Comparison of ENCODE assay signal across 9 cellular contexts in genomic region chr19:13986348-13986904, GRCh38. TPM values are rescaled to one million over a fixed set of nuclear protein-coding genes. Genes with fewer than 3 reads are reported as not detected.
DNase-seq lines count a peak whose midpoint lies in the region; ATAC-seq and TF ChIP-seq lines count a peak whose summit lies in the region.
"Had no signal": no experiment of that assay in that cellular context is flagged by ENCODE, and none has a peak within 500 bp of the region (broad histone marks: within the 10 kb centered on the region; RNA-seq: fewer than 3 reads in every experiment).

No MANE protein-coding gene starts in this region.

- peak overlapping the region in 1 of 2 donors; percentile 25 for H3K4me3 ChIP-seq in vagina

- CTCF ChIA-PET in activated naive CD4-positive, alpha-beta T cell treated with anti-CD3 and anti-CD28 coated beads, Interleukin-2, amount 10 ng/mL, durations not matched to agents 7 days and 5 days (lab: Charles Lee), result no interaction called here

- H3K27me3 ChIP-seq in vagina, result no peaks in the 10 kb centered on the region

- H3K27ac ChIP-seq in vagina, result peak overlapping the region; percentile 60

- H3K9me3 Mint-ChIP-seq in activated naive CD4-positive, alpha-beta T cell treated with anti-CD3 and anti-CD28 coated beads, Interleukin-2, amount 10 ng/mL, durations not matched to agents 7 days and 5 days, result no peaks in the 10 kb centered on the region

- no peaks in the 10 kb centered on the region for H3K9me3 ChIP-seq in vagina

- peak overlapping the region; percentile 60 for H3K4me3 Mint-ChIP-seq in activated naive CD4-positive, alpha-beta T cell treated with anti-CD3 and anti-CD28 coated beads, Interleukin-2, amount 10 ng/mL, durations not matched to agents 7 days and 5 days

- peak; percentile 76 to 80 for ATAC-seq in left cardiac atrium

- H3K4me1 ChIP-seq in vagina, result peaks cover 8% of the 10 kb centered on the region

- H3K27ac Mint-ChIP-seq in activated naive CD4-positive, alpha-beta T cell treated with anti-CD3 and anti-CD28 coated beads, Interleukin-2, amount 10 ng/mL, durations not matched to agents 7 days and 5 days, result peak overlapping the region; percentile 98

- peaks cover 31% of the 10 kb centered on the region for H3K36me3 Mint-ChIP-seq in activated naive CD4-positive, alpha-beta T cell treated with anti-CD3 and anti-CD28 coated beads, Interleukin-2, amount 10 ng/mL, durations not matched to agents 7 days and 5 days

- peak; percentile 93 for DNase-seq in CMK (ENCODE audit: low read depth)
- peak; percentile 99 for DNase-seq in GM20000 (ENCODE audit: low spot score)
- DNase-seq in HT1080 (ENCODE audit: low read depth), result peak; percentile 98
- DNase-seq in SK-N-DZ (ENCODE audit: low spot score), result peak; percentile 64
- DNase-seq in activated naive CD4-positive, alpha-beta T cell treated with anti-CD3 and anti-CD28 coated beads, Interleukin-2, amount 10 ng/mL, durations not matched to agents 7 days and 5 days, result peak; percentile 99
- DNase-seq in left cardiac atrium, result peak; percentile 93
- peak; percentile 48 for DNase-seq in pulmonary artery endothelial cell (ENCODE audit: low read depth, low spot score)
- DNase-seq in vagina (ENCODE audit: extremely low spot score in 2 of 2), result no peak

- peaks cover 0 to 15% of the 10 kb centered on the region in 2 donors for H3K36me3 ChIP-seq in vagina

- H3K27me3 Mint-ChIP-seq in activated naive CD4-positive, alpha-beta T cell treated with anti-CD3 and anti-CD28 coated beads, Interleukin-2, amount 10 ng/mL, durations not matched to agents 7 days and 5 days, result no peaks in the 10 kb centered on the region

- TF ChIP-seq CTCF in GM20000 (IDR thresholded peaks at IDR 0.05; ENCODE audit: extremely low read depth, missing control alignments) (no peak), vagina (IDR thresholded peaks at IDR 0.05) (no peak)

- no peak for TF ChIP-seq POLR2A in vagina (IDR thresholded peaks at IDR 0.05)

- intact Hi-C loops in left cardiac atrium (cut with DNase I) (no loop called here), vagina (cut with DNase I) (no loop called here)

- peaks cover 88% of the 10 kb centered on the region for H3K4me1 Mint-ChIP-seq in activated naive CD4-positive, alpha-beta T cell treated with anti-CD3 and anti-CD28 coated beads, Interleukin-2, amount 10 ng/mL, durations not matched to agents 7 days and 5 days

RNA-seq across cellular contexts. Expression of gene RFX1, which starts 19.7 kb away (rescaled TPM):
- total RNA-seq in HT1080 (2014; rRNA removed; shearing (Covaris generic)), result 3.1 and 3.8 TPM in 2 replicates
- polyA plus RNA-seq in HT1080 (2015; cell fraction: cytosol; rRNA removed), result 5.4 and 6.8 TPM in 2 replicates
- 14.3 and 15.7 TPM in 2 replicates for polyA plus RNA-seq in HT1080 (2015; cell fraction: nucleus; rRNA removed)
- 1.2 and 1.7 TPM in 2 replicates for polyA plus RNA-seq in SK-N-DZ (2014; cell fraction: cytosol; rRNA removed)
- polyA plus RNA-seq in SK-N-DZ (2014; cell fraction: nucleus; rRNA removed), result 2.5 and 5.6 TPM in 2 replicates
- 10 to 100 TPM; 11.0 to 12.3 TPM for total RNA-seq in left cardiac atrium
- total RNA-seq in pulmonary artery endothelial cell, result 1.7 and 2.4 TPM in 2 replicates
- 9.6 TPM for total RNA-seq in vagina

RNA-seq across cellular contexts. Expression of gene DCAF15, which starts 34.1 kb away (rescaled TPM):
- total RNA-seq in HT1080 (2014; rRNA removed; shearing (Covaris generic)), result 35.0 and 44.0 TPM in 2 replicates
- polyA plus RNA-seq in HT1080 (2015; cell fraction: cytosol; rRNA removed), result 20.5 and 22.4 TPM in 2 replicates
- polyA plus RNA-seq in HT1080 (2015; cell fraction: nucleus; rRNA removed), result 84.8 and 95.0 TPM in 2 replicates
- polyA plus RNA-seq in SK-N-DZ (2014; cell fraction: cytosol; rRNA removed), result 36.7 and 46.9 TPM in 2 replicates
- polyA plus RNA-seq in SK-N-DZ (2014; cell fraction: nucleus; rRNA removed), result 120 and 125 TPM in 2 replicates
- 10 to 100 TPM; 17.1 to 19.2 TPM for total RNA-seq in left cardiac atrium
- 10.5 and 15.2 TPM in 2 replicates for total RNA-seq in pulmonary artery endothelial cell
- total RNA-seq in vagina, result 20.6 TPM

RNA-seq across cellular contexts. Expression of gene RLN3, which starts 41.5 kb away (rescaled TPM):
- not detected in 2 replicates for total RNA-seq in HT1080 (2014; rRNA removed; shearing (Covaris generic))
- polyA plus RNA-seq in HT1080 (2015; cell fraction: cytosol; rRNA removed), result not detected in 2 replicates
- not detected in 2 replicates for polyA plus RNA-seq in HT1080 (2015; cell fraction: nucleus; rRNA removed)
- polyA plus RNA-seq in SK-N-DZ (2014; cell fraction: cytosol; rRNA removed), result not detected in 2 replicates
- polyA plus RNA-seq in SK-N-DZ (2014; cell fraction: nucleus; rRNA removed), result not detected in 2 replicates
- total RNA-seq in left cardiac atrium, result not detected
- total RNA-seq in pulmonary artery endothelial cell, result not detected in 2 replicates
- not detected for total RNA-seq in vagina
- total RNA-seq: NCI-H460 had no signal

RNA-seq across cellular contexts. Expression of gene IL27RA, which starts 45.1 kb away (rescaled TPM):
- total RNA-seq in HT1080 (2014; rRNA removed; shearing (Covaris generic)), result 20.7 and 22.6 TPM in 2 replicates
- 7.1 and 7.9 TPM in 2 replicates for polyA plus RNA-seq in HT1080 (2015; cell fraction: cytosol; rRNA removed)
- polyA plus RNA-seq in HT1080 (2015; cell fraction: nucleus; rRNA removed), result 8.6 and 11.1 TPM in 2 replicates
- 0.37 and 1.1 TPM in 2 replicates for polyA plus RNA-seq in SK-N-DZ (2014; cell fraction: cytosol; rRNA removed)
- 0.46 and 1.4 TPM in 2 replicates for polyA plus RNA-seq in SK-N-DZ (2014; cell fraction: nucleus; rRNA removed)
- total RNA-seq in left cardiac atrium (1 to 10 TPM; 4.7 to 6.2 TPM), pulmonary artery endothelial cell (4.1 and 8.6 TPM in 2 replicates), vagina (1.5 TPM)

RNA-seq across cellular contexts. Expression of gene PODNL1, which starts 48.2 kb away (rescaled TPM):
- total RNA-seq in HT1080 (2014; rRNA removed; shearing (Covaris generic)), result 0.23 and 0.37 TPM in 2 replicates
- polyA plus RNA-seq in HT1080 (2015; cell fraction: cytosol; rRNA removed), result 1.1 and 2.4 TPM in 2 replicates
- 2.0 and 4.5 TPM in 2 replicates for polyA plus RNA-seq in HT1080 (2015; cell fraction: nucleus; rRNA removed)
- polyA plus RNA-seq in SK-N-DZ (2014; cell fraction: cytosol; rRNA removed), result not detected in 2 replicates
- not detected in 2 replicates for polyA plus RNA-seq in SK-N-DZ (2014; cell fraction: nucleus; rRNA removed)
- 1 to 10 TPM; 1.1 to 1.4 TPM for total RNA-seq in left cardiac atrium
- total RNA-seq in pulmonary artery endothelial cell, result 0.04 and 0.13 TPM in 2 replicates
- total RNA-seq in vagina, result 5.2 TPM
- total RNA-seq: NCI-H460 had no signal

Comparison
In these comparisons a context has a peak if more than half of its experiments do, and no peak if none do; other contexts are left out.
1. DNase-seq: peak in CMK (single experiment), GM20000 (single experiment), HT1080 (single experiment), SK-N-DZ (single experiment), activated naive CD4-positive, alpha-beta T cell treated with anti-CD3 and anti-CD28 coated beads, Interleukin-2, amount 10 ng/mL, durations not matched to agents 7 days and 5 days (single experiment), left cardiac atrium (single experiment) and pulmonary artery endothelial cell (single experiment); none in vagina (0 of 2).